15 cellular contexts compared by ENCODE assay signal in the genomic region with DNA sequence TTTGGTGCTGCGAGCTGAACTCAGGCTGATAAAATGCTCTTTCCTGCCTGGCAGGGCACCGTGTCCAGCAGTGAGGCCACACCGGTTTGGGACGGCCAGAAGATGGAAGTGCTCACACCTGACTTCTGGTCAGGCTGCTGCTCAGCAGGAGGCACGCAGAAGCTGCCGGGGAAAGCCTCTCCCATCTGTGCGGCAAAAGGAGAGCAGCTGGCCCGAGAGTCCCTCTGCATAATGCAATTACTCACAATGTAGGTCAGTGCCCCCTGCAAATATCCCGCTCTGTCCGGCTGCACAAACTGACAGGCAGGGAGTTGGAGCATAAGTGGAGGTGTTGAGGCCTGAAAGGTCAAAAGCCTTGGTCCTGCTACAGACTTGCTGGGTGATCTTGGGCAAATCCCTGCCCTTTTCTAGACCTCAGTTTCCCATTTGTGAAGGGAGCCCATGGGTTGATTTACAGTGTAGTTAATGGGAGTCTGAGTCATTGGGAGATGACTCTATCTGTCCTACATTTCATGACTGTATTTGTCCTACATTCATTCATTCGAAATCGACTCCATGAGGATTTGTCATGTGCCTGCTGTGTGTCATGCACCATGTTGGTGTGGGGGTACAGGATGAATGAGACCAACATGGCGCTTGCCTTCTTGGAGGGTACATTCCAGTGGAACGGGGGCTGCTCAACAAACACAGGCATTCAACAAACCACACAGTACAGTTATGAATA.
A peak's percentile ranks its signal among the peaks of the same experiment; 100 is the strongest.
DNase-seq lines count a peak whose midpoint lies in the region; TF ChIP-seq lines count a peak whose summit lies in the region.
"Had no signal": no experiment of that assay in that cellular context is flagged by ENCODE, and none has a peak within 500 bp of the region (broad histone marks: within the 10 kb centered on the region; RNA-seq: fewer than 3 reads in every experiment).

No MANE protein-coding gene starts in this region.

- DNase-seq in ELR (ENCODE audit: low read depth) (peak; percentile 87), RPMI7951 (ENCODE audit: low read depth) (peak; percentile 54), epithelial cell of esophagus (ENCODE audit: low read depth) (peak; percentile 56), retina (peak; percentile 83), UCSD-AML1 (lab: John Stamatoyannopoulos, UW; ENCODE audit: unreplicated experiment) (no peak), NCI-H226 (no peak), HUDEP-2 (lab: John Stamatoyannopoulos, UW; ENCODE audit: unreplicated experiment in 76 of 76) (no peak)
- DNase-seq: activated CD4-positive, alpha-beta T cell treated with anti-CD3 and anti-CD28 coated beads, Interleukin-2, amount 50 U/mL, for 48 hours; CD8-positive, alpha-beta T cell; endodermal cell; islet precursor cell; KBM-7; NCI-H1436; NCI-H526; stimulated activated CD4-positive, alpha-beta T cell treated with anti-CD3 and anti-CD28 coated beads, Interleukin-2, amount 100 ng/mL, for 48 hours had no signal

- H3K4me3 ChIP-seq in epithelial cell of esophagus (ENCODE audit: low read length), result no peak overlapping the region

- TF ChIP-seq CTCF in epithelial cell of esophagus (IDR thresholded peaks at IDR 0.05; ENCODE audit: insufficient read depth, low read depth, low read length, missing control alignments), result no peak

Comparison
In these comparisons a context has a peak if more than half of its experiments do, and no peak if none do; other contexts are left out.
1. DNase-seq: peak in ELR (single experiment), RPMI7951 (single experiment), epithelial cell of esophagus (single experiment) and retina (single experiment); none in UCSD-AML1 (single experiment), NCI-H226 (single experiment) and HUDEP-2 (0 of 76).